1 cellular context compared by ENCODE assay signal in the genomic region with DNA sequence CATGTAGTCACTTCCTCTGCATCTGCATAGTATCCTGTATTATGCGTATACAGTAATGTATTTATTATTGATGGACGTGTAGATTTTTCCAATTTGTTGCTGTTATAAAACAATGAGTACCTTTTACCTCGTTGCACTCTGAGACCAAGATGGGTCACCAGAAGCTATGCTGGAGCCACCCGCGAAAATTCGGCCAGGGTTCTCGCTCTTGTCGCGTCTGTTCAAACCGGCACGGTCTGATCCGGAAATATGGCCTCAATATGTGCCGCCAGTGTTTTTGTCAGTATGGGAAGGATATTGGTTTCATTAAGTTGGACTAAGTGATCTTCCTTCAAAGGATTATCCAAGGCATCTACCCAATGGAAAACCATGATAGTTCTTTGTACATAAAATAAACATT.
TF ChIP-seq lines count a peak whose summit lies in the region.

No MANE protein-coding gene starts in this region.

TF ChIP-seq in HepG2, 621 proteins besides CTCF, POLR2A, EP300 and RAD21:
- TF ChIP-seq, protein P1, sequence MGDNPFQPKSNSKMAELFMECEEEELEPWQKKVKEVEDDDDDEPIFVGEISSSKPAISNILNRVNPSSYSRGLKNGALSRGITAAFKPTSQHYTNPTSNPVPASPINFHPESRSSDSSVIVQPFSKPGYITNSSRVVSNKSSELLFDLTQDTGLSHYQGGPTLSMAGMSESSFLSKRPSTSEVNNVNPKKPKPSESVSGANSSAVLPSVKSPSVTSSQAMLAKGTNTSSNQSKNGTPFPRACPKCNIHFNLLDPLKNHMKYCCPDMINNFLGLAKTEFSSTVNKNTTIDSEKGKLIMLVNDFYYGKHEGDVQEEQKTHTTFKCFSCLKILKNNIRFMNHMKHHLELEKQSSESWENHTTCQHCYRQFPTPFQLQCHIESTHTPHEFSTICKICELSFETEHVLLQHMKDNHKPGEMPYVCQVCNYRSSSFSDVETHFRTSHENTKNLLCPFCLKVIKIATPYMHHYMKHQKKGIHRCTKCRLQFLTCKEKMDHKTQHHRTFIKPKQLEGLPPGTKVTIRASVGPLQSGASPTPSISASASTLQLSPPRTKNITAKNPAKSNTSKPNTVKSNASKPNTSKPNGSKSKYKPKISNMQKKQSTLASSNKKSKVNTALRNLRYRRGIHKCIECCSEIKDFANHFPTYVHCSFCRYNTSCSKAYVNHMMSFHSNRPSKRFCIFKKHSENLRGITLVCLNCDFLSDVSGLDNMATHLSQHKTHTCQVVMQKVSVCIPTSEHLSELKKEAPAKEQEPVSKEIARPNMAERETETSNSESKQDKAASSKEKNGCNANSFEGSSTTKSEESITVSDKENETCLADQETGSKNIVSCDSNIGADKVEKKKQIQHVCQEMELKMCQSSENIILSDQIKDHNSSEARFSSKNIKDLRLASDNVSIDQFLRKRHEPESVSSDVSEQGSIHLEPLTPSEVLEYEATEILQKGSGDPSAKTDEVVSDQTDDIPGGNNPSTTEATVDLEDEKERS (CRISPR knock-in tag; IDR thresholded peaks at IDR 0.05) = no peak
- TF ChIP-seq ZNF337 (CRISPR knock-in tag; IDR thresholded peaks at IDR 0.05; ENCODE audit: borderline replicate concordance, low read depth) (no peak), BORCS8-MEF2B (CRISPR knock-in tag; IDR thresholded peaks at IDR 0.05) (no peak), CBFB (CRISPR knock-in tag; IDR thresholded peaks at IDR 0.05) (no peak), ZNF256 (CRISPR knock-in tag; conservative IDR thresholded peaks at IDR 0.05) (no peak), TSC22D2 (CRISPR knock-in tag; IDR thresholded peaks at IDR 0.05; ENCODE audit: borderline replicate concordance) (no peak), TCF7L2 (IDR thresholded peaks at IDR 0.05; ENCODE audit: low read depth, low read length) (no peak), ISL2 (CRISPR knock-in tag; IDR thresholded peaks at IDR 0.05) (no peak), ZFP82 (CRISPR knock-in tag; IDR thresholded peaks at IDR 0.05; ENCODE audit: borderline replicate concordance) (no peak)
- TF ChIP-seq, protein P2, sequence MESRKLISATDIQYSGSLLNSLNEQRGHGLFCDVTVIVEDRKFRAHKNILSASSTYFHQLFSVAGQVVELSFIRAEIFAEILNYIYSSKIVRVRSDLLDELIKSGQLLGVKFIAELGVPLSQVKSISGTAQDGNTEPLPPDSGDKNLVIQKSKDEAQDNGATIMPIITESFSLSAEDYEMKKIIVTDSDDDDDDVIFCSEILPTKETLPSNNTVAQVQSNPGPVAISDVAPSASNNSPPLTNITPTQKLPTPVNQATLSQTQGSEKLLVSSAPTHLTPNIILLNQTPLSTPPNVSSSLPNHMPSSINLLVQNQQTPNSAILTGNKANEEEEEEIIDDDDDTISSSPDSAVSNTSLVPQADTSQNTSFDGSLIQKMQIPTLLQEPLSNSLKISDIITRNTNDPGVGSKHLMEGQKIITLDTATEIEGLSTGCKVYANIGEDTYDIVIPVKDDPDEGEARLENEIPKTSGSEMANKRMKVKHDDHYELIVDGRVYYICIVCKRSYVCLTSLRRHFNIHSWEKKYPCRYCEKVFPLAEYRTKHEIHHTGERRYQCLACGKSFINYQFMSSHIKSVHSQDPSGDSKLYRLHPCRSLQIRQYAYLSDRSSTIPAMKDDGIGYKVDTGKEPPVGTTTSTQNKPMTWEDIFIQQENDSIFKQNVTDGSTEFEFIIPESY (CRISPR knock-in tag; IDR thresholded peaks at IDR 0.05) = no peak
- TF ChIP-seq, protein P3, sequence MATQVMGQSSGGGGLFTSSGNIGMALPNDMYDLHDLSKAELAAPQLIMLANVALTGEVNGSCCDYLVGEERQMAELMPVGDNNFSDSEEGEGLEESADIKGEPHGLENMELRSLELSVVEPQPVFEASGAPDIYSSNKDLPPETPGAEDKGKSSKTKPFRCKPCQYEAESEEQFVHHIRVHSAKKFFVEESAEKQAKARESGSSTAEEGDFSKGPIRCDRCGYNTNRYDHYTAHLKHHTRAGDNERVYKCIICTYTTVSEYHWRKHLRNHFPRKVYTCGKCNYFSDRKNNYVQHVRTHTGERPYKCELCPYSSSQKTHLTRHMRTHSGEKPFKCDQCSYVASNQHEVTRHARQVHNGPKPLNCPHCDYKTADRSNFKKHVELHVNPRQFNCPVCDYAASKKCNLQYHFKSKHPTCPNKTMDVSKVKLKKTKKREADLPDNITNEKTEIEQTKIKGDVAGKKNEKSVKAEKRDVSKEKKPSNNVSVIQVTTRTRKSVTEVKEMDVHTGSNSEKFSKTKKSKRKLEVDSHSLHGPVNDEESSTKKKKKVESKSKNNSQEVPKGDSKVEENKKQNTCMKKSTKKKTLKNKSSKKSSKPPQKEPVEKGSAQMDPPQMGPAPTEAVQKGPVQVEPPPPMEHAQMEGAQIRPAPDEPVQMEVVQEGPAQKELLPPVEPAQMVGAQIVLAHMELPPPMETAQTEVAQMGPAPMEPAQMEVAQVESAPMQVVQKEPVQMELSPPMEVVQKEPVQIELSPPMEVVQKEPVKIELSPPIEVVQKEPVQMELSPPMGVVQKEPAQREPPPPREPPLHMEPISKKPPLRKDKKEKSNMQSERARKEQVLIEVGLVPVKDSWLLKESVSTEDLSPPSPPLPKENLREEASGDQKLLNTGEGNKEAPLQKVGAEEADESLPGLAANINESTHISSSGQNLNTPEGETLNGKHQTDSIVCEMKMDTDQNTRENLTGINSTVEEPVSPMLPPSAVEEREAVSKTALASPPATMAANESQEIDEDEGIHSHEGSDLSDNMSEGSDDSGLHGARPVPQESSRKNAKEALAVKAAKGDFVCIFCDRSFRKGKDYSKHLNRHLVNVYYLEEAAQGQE (IDR thresholded peaks at IDR 0.05; ENCODE audit: borderline replicate concordance in 1 of 2, low read depth in 1 of 2, low read length in 2 of 2) = no peak
- TF ChIP-seq, protein P4, sequence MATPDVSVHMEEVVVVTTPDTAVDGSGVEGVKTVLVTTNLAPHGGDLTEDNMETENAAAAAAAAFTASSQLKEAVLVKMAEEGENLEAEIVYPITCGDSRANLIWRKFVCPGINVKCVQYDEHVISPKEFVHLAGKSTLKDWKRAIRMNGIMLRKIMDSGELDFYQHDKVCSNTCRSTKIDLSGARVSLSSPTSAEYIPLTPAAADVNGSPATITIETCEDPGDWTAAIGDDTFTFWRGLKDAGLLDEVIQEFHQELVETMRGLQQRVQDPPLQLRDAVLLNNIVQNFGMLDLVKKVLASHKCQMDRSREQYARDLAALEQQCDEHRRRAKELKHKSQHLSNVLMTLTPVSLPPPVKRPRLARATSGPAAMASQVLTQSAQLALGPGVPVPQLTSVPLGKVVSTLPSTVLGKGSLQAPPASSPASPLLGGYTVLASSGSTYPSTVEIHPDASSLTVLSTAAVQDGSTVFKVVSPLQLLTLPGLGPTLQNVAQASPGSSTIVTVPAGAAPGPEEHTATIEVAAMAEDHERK (CRISPR knock-in tag; IDR thresholded peaks at IDR 0.05; ENCODE audit: low read depth) = no peak
- TF ChIP-seq, protein P5, sequence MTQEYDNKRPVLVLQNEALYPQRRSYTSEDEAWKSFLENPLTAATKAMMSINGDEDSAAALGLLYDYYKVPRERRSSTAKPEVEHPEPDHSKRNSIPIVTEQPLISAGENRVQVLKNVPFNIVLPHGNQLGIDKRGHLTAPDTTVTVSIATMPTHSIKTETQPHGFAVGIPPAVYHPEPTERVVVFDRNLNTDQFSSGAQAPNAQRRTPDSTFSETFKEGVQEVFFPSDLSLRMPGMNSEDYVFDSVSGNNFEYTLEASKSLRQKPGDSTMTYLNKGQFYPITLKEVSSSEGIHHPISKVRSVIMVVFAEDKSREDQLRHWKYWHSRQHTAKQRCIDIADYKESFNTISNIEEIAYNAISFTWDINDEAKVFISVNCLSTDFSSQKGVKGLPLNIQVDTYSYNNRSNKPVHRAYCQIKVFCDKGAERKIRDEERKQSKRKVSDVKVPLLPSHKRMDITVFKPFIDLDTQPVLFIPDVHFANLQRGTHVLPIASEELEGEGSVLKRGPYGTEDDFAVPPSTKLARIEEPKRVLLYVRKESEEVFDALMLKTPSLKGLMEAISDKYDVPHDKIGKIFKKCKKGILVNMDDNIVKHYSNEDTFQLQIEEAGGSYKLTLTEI (CRISPR knock-in tag; conservative IDR thresholded peaks at IDR 0.05) = no peak
